In genomic region chr6:115720900-115721299, GRCh38 we compare ENCODE assay signal across 34 cellular contexts.
"Had no signal": no experiment of that assay in that cellular context is flagged by ENCODE, and none has a peak within 500 bp of the region (broad histone marks: within the 10 kb centered on the region; RNA-seq: fewer than 3 reads in every experiment).

No MANE protein-coding gene starts in this region.

- H3K27me3 ChIP-seq: MG63 had no signal

- H3K4me2 ChIP-seq: KMS-11 had no signal

- DNase-seq: Karpas-422, Kasumi-1, MG63, MM.1S, MV-4-11, NCI-H1048, NCI-H1092, NCI-H1092 treated with DMSO at 0.1 percent for 48 hours, NCI-H1105, NCI-H1105 treated with DMSO at 0.1 percent for 48 hours, NCI-H1417, NCI-H1417 treated with DMSO at 0.1 percent for 48 hours, NCI-H1436, NCI-H1436 treated with DMSO at 0.1 percent for 48 hours, NCI-H146, NCI-H1694, NCI-H1694 treated with DMSO at 0.1 percent for 48 hours, NCI-H187, NCI-H187 treated with DMSO at 0.1 percent for 48 hours, NCI-H1930, NCI-H2029, NCI-H2029 treated with DMSO at 0.1 percent for 48 hours, NCI-H2081, NCI-H2081 treated with DMSO at 0.1 percent for 48 hours, NCI-H2107, NCI-H2171, NCI-H2171 treated with DMSO at 0.1 percent for 48 hours, NCI-H2227 treated with DMSO at 0.1 percent for 48 hours, NCI-H226, NCI-H345, NCI-H446, NCI-H446 treated with DMSO at 0.1 percent for 48 hours, NCI-H510A had no signal

- H3K9ac ChIP-seq: KMS-11 had no signal

- H3K27ac ChIP-seq: KMS-11 had no signal

- H3K36me3 ChIP-seq: MG63 had no signal

- H3K4me3 ChIP-seq: MG63 had no signal

- H3K9me3 ChIP-seq: MG63 had no signal
